Comparison of ENCODE assay signal across 20 cellular contexts in the genomic region with DNA sequence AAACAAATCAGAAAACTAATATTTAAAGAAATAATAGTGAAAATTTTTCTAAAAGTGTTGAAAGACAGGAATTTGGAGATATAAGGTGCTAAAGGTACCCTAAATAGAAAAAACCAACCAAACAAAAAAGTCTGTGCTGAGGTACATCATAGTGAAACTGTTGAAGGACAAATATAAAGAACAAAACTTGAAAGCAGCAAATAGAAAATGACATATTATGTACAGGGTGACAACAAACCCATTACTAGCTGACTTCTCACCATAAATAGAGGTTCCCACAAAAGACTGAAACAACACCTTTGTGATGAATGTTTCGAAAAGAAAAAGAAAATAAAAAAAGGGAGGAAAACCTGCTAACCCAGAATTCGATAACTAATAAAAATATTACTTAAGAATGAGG.
DNase-seq lines count a peak whose midpoint lies in the region; ATAC-seq and TF ChIP-seq lines count a peak whose summit lies in the region.
"Had no signal": no experiment of that assay in that cellular context is flagged by ENCODE, and none has a peak within 500 bp of the region (broad histone marks: within the 10 kb centered on the region; RNA-seq: fewer than 3 reads in every experiment).

No MANE protein-coding gene starts in this region.

- peak; percentile 56 for DNase-seq in MM.1S
- no peak for DNase-seq in SHP77 treated with DMSO at 0.1 percent for 48 hours (lab: John Stamatoyannopoulos, UW)
- no peak for DNase-seq in AG08396 (ENCODE audit: low spot score)
- no peak for DNase-seq in NCI-H2029 (lab: John Stamatoyannopoulos, UW)
- no peak for DNase-seq in COLO668 (lab: John Stamatoyannopoulos, UW; ENCODE audit: unreplicated experiment)
- DNase-seq: activated CD4-positive, alpha-beta T cell treated with anti-CD3 and anti-CD28 coated beads, Interleukin-2, amount 50 U/mL, for 4 hours; activated CD8-positive, alpha-beta memory T cell treated with anti-CD3 and anti-CD28 coated beads, Interleukin-2, amount 50 U/mL, for 48 hours; effector memory CD8-positive, alpha-beta T cell; immature natural killer cell; left lung; naive thymus-derived CD8-positive, alpha-beta T cell; NCI-H510A treated with DMSO at 0.1 percent for 48 hours; stimulated activated CD4-positive, alpha-beta T cell treated with anti-CD3 and anti-CD28 coated beads, Interleukin-4, amount 100 ng/mL, for 24 hours; stimulated activated naive CD8-positive, alpha-beta T cell treated with anti-CD3 and anti-CD28 coated beads, Interleukin-15, Interleukin-2, amounts not matched to agents 100 U/mL and 50 U/mL, for 24 hours had no signal

- no peak overlapping the region for H3K4me3 ChIP-seq in MM.1S (ENCODE audit: low read length)
- H3K4me3 ChIP-seq: GM23338, left lung had no signal

- no peak for TF ChIP-seq CTCF in MM.1S (IDR thresholded peaks at IDR 0.05; ENCODE audit: low read length)

- no peaks in the 10 kb centered on the region for H3K36me3 ChIP-seq in MM.1S (replicated peaks; ENCODE audit: insufficient read depth, low read length)
- H3K36me3 ChIP-seq: brain microvascular endothelial cell, left lung had no signal

- peak overlapping the region; percentile 39; the same call in 1 of the 2 replicates for H3K27ac ChIP-seq in MM.1S (ENCODE audit: low read length)
- H3K27ac ChIP-seq: brain microvascular endothelial cell, left lung had no signal

- peaks cover 17% of the 10 kb centered on the region; the same call in 1 of the 2 replicates for H3K4me1 ChIP-seq in MM.1S (ENCODE audit: low read length)
- H3K4me1 ChIP-seq: left lung had no signal

- no peaks in the 10 kb centered on the region for H3K27me3 ChIP-seq in MM.1S (replicated peaks; ENCODE audit: insufficient read depth, low read length)
- H3K27me3 ChIP-seq: brain microvascular endothelial cell, left lung had no signal

- H3K9ac ChIP-seq in MM.1S (ENCODE audit: low read length): no peak overlapping the region

- H4K20me1 ChIP-seq in MM.1S (ENCODE audit: insufficient read depth, low read length): no peaks in the 10 kb centered on the region

- peaks cover 8% of the 10 kb centered on the region for H3F3A ChIP-seq in MM.1S (ENCODE audit: insufficient read depth, low read length)

- H3K9me3 ChIP-seq in MM.1S (replicated peaks; ENCODE audit: insufficient read depth, low read length): no peaks in the 10 kb centered on the region

- H3K79me2 ChIP-seq in MM.1S (ENCODE audit: low read length): no peaks in the 10 kb centered on the region

- peak overlapping the region; percentile 15; the same call in 1 of the 2 replicates for H3K4me2 ChIP-seq in MM.1S (ENCODE audit: low read depth, low read length)
- H3K4me2 ChIP-seq: GM23338 had no signal

- ATAC-seq in GM18499 (IDR thresholded peaks at IDR 0.05; ENCODE audit: insufficient read depth, unreplicated experiment) (peak; percentile 85), GM19351 (IDR thresholded peaks at IDR 0.05; ENCODE audit: unreplicated experiment) (peak; percentile 86), HG03045 (IDR thresholded peaks at IDR 0.05; ENCODE audit: unreplicated experiment) (peak; percentile 47)
- ATAC-seq: effector memory CD8-positive, alpha-beta T cell; esophagus mucosa; GM23338; naive thymus-derived CD8-positive, alpha-beta T cell; stimulated activated naive CD8-positive, alpha-beta T cell treated with anti-CD3 and anti-CD28 coated beads, Interleukin-15, Interleukin-2, amounts not matched to agents 100 U/mL and 50 U/mL, for 24 hours had no signal

- H2AFZ ChIP-seq in MM.1S (ENCODE audit: low read length): no peak overlapping the region
- H2AFZ ChIP-seq: GM23338 had no signal

- H3K9me2 ChIP-seq in MM.1S (replicated peaks; ENCODE audit: insufficient read depth, low read length): no peaks in the 10 kb centered on the region
